1 cellular context compared by ENCODE assay signal in the genomic region with DNA sequence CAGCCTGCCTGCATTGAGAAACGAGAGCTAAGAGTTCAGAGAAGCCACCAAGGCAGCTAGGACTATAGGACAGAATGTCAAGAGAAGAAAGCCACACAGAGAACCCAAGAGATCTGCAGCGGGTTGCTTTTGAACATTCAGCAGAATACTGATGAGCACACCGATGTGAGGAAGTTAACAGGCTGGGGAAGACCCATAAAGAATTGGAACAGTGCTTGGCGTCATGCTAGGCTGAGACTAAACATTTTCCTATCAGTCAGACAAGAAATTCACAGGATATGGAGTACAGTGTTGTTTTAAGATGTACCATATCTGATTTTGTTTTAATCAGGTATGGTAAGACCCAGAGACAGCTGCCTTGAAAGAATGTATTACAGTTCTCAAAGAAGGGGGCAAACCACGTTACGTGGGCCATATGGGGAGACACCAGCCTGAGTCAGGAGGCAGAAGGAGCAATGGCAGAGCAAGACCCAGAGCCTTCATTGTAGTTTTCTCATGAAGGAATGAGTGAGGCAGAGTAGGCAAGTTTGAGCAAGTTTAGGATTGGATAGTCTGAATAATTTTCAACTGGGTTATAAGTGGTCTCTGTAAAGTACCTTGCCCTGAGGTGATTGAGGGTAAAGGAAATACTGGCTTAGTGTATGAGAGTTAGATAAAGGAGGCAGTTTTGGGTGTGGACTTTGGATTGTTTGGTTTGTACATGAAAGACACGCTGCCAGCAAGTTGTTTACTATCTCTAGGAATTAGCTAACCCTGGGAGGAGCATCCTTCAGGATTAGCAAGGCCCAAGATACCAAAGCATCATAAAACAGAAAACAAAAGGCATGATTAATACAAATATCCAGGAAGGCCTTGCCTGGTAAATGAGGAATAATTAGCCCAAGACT.
TF ChIP-seq lines count a peak whose summit lies in the region.

No MANE protein-coding gene starts in this region.

TF ChIP-seq in HepG2, 621 proteins besides CTCF, POLR2A, EP300 and RAD21 (continued from another document and continues in another):
- TF ChIP-seq, protein P1, sequence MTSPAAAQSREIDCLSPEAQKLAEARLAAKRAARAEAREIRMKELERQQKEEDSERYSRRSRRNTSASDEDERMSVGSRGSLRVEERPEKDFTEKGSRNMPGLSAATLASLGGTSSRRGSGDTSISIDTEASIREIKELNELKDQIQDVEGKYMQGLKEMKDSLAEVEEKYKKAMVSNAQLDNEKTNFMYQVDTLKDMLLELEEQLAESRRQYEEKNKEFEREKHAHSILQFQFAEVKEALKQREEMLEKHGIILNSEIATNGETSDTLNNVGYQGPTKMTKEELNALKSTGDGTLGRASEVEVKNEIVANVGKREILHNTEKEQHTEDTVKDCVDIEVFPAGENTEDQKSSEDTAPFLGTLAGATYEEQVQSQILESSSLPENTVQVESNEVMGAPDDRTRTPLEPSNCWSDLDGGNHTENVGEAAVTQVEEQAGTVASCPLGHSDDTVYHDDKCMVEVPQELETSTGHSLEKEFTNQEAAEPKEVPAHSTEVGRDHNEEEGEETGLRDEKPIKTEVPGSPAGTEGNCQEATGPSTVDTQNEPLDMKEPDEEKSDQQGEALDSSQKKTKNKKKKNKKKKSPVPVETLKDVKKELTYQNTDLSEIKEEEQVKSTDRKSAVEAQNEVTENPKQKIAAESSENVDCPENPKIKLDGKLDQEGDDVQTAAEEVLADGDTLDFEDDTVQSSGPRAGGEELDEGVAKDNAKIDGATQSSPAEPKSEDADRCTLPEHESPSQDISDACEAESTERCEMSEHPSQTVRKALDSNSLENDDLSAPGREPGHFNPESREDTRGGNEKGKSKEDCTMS (CRISPR knock-in tag; conservative IDR thresholded peaks at IDR 0.05), result no peak
- TF ChIP-seq, protein P2, sequence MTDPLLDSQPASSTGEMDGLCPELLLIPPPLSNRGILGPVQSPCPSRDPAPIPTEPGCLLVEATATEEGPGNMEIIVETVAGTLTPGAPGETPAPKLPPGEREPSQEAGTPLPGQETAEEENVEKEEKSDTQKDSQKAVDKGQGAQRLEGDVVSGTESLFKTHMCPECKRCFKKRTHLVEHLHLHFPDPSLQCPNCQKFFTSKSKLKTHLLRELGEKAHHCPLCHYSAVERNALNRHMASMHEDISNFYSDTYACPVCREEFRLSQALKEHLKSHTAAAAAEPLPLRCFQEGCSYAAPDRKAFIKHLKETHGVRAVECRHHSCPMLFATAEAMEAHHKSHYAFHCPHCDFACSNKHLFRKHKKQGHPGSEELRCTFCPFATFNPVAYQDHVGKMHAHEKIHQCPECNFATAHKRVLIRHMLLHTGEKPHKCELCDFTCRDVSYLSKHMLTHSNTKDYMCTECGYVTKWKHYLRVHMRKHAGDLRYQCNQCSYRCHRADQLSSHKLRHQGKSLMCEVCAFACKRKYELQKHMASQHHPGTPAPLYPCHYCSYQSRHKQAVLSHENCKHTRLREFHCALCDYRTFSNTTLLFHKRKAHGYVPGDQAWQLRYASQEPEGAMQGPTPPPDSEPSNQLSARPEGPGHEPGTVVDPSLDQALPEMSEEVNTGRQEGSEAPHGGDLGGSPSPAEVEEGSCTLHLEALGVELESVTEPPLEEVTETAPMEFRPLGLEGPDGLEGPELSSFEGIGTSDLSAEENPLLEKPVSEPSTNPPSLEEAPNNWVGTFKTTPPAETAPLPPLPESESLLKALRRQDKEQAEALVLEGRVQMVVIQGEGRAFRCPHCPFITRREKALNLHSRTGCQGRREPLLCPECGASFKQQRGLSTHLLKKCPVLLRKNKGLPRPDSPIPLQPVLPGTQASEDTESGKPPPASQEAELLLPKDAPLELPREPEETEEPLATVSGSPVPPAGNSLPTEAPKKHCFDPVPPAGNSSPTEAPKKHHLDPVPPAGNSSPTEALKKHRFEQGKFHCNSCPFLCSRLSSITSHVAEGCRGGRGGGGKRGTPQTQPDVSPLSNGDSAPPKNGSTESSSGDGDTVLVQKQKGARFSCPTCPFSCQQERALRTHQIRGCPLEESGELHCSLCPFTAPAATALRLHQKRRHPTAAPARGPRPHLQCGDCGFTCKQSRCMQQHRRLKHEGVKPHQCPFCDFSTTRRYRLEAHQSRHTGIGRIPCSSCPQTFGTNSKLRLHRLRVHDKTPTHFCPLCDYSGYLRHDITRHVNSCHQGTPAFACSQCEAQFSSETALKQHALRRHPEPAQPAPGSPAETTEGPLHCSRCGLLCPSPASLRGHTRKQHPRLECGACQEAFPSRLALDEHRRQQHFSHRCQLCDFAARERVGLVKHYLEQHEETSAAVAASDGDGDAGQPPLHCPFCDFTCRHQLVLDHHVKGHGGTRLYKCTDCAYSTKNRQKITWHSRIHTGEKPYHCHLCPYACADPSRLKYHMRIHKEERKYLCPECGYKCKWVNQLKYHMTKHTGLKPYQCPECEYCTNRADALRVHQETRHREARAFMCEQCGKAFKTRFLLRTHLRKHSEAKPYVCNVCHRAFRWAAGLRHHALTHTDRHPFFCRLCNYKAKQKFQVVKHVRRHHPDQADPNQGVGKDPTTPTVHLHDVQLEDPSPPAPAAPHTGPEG (CRISPR knock-in tag; IDR thresholded peaks at IDR 0.05), result no peak
- TF ChIP-seq, protein P3, sequence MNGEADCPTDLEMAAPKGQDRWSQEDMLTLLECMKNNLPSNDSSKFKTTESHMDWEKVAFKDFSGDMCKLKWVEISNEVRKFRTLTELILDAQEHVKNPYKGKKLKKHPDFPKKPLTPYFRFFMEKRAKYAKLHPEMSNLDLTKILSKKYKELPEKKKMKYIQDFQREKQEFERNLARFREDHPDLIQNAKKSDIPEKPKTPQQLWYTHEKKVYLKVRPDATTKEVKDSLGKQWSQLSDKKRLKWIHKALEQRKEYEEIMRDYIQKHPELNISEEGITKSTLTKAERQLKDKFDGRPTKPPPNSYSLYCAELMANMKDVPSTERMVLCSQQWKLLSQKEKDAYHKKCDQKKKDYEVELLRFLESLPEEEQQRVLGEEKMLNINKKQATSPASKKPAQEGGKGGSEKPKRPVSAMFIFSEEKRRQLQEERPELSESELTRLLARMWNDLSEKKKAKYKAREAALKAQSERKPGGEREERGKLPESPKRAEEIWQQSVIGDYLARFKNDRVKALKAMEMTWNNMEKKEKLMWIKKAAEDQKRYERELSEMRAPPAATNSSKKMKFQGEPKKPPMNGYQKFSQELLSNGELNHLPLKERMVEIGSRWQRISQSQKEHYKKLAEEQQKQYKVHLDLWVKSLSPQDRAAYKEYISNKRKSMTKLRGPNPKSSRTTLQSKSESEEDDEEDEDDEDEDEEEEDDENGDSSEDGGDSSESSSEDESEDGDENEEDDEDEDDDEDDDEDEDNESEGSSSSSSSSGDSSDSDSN (CRISPR knock-in tag; IDR thresholded peaks at IDR 0.05), result no peak
- TF ChIP-seq ZNF761 (CRISPR knock-in tag; conservative IDR thresholded peaks at IDR 0.05), result no peak
- no peak for TF ChIP-seq ZNF143 (CRISPR knock-in tag; IDR thresholded peaks at IDR 0.05)
- peak; percentile 45; the same call in 1 of the 2 replicates for TF ChIP-seq ZNF24 (IDR thresholded peaks at IDR 0.05)
- TF ChIP-seq, protein P4, sequence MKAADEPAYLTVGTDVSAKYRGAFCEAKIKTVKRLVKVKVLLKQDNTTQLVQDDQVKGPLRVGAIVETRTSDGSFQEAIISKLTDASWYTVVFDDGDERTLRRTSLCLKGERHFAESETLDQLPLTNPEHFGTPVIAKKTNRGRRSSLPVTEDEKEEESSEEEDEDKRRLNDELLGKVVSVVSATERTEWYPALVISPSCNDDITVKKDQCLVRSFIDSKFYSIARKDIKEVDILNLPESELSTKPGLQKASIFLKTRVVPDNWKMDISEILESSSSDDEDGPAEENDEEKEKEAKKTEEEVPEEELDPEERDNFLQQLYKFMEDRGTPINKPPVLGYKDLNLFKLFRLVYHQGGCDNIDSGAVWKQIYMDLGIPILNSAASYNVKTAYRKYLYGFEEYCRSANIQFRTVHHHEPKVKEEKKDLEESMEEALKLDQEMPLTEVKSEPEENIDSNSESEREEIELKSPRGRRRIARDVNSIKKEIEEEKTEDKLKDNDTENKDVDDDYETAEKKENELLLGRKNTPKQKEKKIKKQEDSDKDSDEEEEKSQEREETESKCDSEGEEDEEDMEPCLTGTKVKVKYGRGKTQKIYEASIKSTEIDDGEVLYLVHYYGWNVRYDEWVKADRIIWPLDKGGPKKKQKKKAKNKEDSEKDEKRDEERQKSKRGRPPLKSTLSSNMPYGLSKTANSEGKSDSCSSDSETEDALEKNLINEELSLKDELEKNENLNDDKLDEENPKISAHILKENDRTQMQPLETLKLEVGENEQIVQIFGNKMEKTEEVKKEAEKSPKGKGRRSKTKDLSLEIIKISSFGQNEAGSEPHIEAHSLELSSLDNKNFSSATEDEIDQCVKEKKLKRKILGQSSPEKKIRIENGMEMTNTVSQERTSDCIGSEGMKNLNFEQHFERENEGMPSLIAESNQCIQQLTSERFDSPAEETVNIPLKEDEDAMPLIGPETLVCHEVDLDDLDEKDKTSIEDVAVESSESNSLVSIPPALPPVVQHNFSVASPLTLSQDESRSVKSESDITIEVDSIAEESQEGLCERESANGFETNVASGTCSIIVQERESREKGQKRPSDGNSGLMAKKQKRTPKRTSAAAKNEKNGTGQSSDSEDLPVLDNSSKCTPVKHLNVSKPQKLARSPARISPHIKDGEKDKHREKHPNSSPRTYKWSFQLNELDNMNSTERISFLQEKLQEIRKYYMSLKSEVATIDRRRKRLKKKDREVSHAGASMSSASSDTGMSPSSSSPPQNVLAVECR (CRISPR knock-in tag; IDR thresholded peaks at IDR 0.05; ENCODE audit: borderline replicate concordance), result peak; percentile 46; the same call in 1 of the 2 replicates
- TF ChIP-seq ZSCAN30 (CRISPR knock-in tag; IDR thresholded peaks at IDR 0.05), result no peak
- no peak for TF ChIP-seq SP1 (IDR thresholded peaks at IDR 0.05)
- 0 out of 2 replicates have a peak, but pooled peaks have one; percentile 14 for TF ChIP-seq SP1 (CRISPR knock-in tag; IDR thresholded peaks at IDR 0.05)
- TF ChIP-seq, protein P5, sequence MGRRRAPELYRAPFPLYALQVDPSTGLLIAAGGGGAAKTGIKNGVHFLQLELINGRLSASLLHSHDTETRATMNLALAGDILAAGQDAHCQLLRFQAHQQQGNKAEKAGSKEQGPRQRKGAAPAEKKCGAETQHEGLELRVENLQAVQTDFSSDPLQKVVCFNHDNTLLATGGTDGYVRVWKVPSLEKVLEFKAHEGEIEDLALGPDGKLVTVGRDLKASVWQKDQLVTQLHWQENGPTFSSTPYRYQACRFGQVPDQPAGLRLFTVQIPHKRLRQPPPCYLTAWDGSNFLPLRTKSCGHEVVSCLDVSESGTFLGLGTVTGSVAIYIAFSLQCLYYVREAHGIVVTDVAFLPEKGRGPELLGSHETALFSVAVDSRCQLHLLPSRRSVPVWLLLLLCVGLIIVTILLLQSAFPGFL (CRISPR knock-in tag; IDR thresholded peaks at IDR 0.05), result no peak
- TF ChIP-seq ZNF552 (CRISPR knock-in tag; IDR thresholded peaks at IDR 0.05; ENCODE audit: borderline replicate concordance), result no peak
- TF ChIP-seq, protein P6, sequence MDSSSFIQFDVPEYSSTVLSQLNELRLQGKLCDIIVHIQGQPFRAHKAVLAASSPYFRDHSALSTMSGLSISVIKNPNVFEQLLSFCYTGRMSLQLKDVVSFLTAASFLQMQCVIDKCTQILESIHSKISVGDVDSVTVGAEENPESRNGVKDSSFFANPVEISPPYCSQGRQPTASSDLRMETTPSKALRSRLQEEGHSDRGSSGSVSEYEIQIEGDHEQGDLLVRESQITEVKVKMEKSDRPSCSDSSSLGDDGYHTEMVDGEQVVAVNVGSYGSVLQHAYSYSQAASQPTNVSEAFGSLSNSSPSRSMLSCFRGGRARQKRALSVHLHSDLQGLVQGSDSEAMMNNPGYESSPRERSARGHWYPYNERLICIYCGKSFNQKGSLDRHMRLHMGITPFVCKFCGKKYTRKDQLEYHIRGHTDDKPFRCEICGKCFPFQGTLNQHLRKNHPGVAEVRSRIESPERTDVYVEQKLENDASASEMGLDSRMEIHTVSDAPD (CRISPR knock-in tag; IDR thresholded peaks at IDR 0.05), result peak; percentile 41; the same call in 1 of the 2 replicates
- TF ChIP-seq, protein P7, sequence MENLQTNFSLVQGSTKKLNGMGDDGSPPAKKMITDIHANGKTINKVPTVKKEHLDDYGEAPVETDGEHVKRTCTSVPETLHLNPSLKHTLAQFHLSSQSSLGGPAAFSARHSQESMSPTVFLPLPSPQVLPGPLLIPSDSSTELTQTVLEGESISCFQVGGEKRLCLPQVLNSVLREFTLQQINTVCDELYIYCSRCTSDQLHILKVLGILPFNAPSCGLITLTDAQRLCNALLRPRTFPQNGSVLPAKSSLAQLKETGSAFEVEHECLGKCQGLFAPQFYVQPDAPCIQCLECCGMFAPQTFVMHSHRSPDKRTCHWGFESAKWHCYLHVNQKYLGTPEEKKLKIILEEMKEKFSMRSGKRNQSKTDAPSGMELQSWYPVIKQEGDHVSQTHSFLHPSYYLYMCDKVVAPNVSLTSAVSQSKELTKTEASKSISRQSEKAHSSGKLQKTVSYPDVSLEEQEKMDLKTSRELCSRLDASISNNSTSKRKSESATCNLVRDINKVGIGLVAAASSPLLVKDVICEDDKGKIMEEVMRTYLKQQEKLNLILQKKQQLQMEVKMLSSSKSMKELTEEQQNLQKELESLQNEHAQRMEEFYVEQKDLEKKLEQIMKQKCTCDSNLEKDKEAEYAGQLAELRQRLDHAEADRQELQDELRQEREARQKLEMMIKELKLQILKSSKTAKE (CRISPR knock-in tag; IDR thresholded peaks at IDR 0.05; ENCODE audit: borderline replicate concordance), result peak; percentile 12; the same call in 1 of the 2 replicates
- TF ChIP-seq, protein P8, sequence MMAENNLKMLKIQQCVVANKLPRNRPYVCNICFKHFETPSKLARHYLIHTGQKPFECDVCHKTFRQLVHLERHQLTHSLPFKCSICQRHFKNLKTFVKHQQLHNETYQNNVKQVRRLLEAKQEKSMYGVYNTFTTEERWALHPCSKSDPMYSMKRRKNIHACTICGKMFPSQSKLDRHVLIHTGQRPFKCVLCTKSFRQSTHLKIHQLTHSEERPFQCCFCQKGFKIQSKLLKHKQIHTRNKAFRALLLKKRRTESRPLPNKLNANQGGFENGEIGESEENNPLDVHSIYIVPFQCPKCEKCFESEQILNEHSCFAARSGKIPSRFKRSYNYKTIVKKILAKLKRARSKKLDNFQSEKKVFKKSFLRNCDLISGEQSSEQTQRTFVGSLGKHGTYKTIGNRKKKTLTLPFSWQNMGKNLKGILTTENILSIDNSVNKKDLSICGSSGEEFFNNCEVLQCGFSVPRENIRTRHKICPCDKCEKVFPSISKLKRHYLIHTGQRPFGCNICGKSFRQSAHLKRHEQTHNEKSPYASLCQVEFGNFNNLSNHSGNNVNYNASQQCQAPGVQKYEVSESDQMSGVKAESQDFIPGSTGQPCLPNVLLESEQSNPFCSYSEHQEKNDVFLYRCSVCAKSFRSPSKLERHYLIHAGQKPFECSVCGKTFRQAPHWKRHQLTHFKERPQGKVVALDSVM (CRISPR knock-in tag; IDR thresholded peaks at IDR 0.05), result no peak
- TF ChIP-seq ZKSCAN1 (IDR thresholded peaks at IDR 0.05; ENCODE audit: low read length), result no peak
- TF ChIP-seq, protein P9, sequence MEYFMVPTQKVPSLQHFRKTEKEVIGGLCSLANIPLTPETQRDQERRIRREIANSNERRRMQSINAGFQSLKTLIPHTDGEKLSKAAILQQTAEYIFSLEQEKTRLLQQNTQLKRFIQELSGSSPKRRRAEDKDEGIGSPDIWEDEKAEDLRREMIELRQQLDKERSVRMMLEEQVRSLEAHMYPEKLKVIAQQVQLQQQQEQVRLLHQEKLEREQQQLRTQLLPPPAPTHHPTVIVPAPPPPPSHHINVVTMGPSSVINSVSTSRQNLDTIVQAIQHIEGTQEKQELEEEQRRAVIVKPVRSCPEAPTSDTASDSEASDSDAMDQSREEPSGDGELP (IDR thresholded peaks at IDR 0.05; ENCODE audit: borderline replicate concordance, low read depth), result peak; percentile 16; the same call in 1 of the 2 replicates
- peak; percentile 89 for TF ChIP-seq ERF (CRISPR knock-in tag; IDR thresholded peaks at IDR 0.05)
- no peak for TF ChIP-seq ZFAT (CRISPR knock-in tag; conservative IDR thresholded peaks at IDR 0.05)
